Comparison of ENCODE assay signal across 23 cellular contexts in genomic region chr4:89413518-89413917, GRCh38.
DNase-seq lines count a peak whose midpoint lies in the region; ATAC-seq and TF ChIP-seq lines count a peak whose summit lies in the region.
"Had no signal": no experiment of that assay in that cellular context is flagged by ENCODE, and none has a peak within 500 bp of the region (broad histone marks: within the 10 kb centered on the region; RNA-seq: fewer than 3 reads in every experiment).

No MANE protein-coding gene starts in this region.

- no peaks in the 10 kb centered on the region for H4K20me1 ChIP-seq in neural progenitor cell (ENCODE audit: low read depth)

- H3K4me3 ChIP-seq in right atrium auricular region (no peak overlapping the region), left ventricle myocardium inferior (no peak overlapping the region), neural progenitor cell (no peak overlapping the region)
- H3K4me3 ChIP-seq: GM23248 had no signal

- no peaks in the 10 kb centered on the region for H3F3A ChIP-seq in neural progenitor cell (ENCODE audit: low read depth)

- H3K9ac ChIP-seq in neural progenitor cell, result no peak overlapping the region
- H3K9ac ChIP-seq: GM23248 had no signal

- intact Hi-C loops in Right ventricle myocardium superior (cut with DNase I) (no loop called here), left ventricle myocardium inferior (cut with micrococcal nuclease) (no loop called here)

- H3K4me1 ChIP-seq in right atrium auricular region, result peaks cover 0 to 17% of the 10 kb centered on the region in 2 donors
- peaks cover 23% of the 10 kb centered on the region for H3K4me1 ChIP-seq in left ventricle myocardium inferior
- H3K4me1 ChIP-seq in neural progenitor cell, result no peaks in the 10 kb centered on the region

- no peak overlapping the region for H3K27ac Mint-ChIP-seq in neural progenitor cell
- H3K27ac Mint-ChIP-seq: CD8-positive, alpha-beta T cell had no signal

- peaks cover 8% of the 10 kb centered on the region for H3K4me1 Mint-ChIP-seq in neural progenitor cell

- H3K27me3 ChIP-seq in right atrium auricular region, result no peaks in the 10 kb centered on the region
- no peaks in the 10 kb centered on the region for H3K27me3 ChIP-seq in left ventricle myocardium inferior (ENCODE audit: low read depth)
- H3K27me3 ChIP-seq in neural progenitor cell, result no peaks in the 10 kb centered on the region

- H3K36me3 ChIP-seq in right atrium auricular region, result no peaks in the 10 kb centered on the region
- H3K36me3 ChIP-seq in left ventricle myocardium inferior, result no peaks in the 10 kb centered on the region
- no peaks in the 10 kb centered on the region for H3K36me3 ChIP-seq in neural progenitor cell

- H3K36me3 Mint-ChIP-seq in neural progenitor cell, result no peaks in the 10 kb centered on the region
- H3K36me3 Mint-ChIP-seq: CD8-positive, alpha-beta T cell had no signal

- H3K4me2 ChIP-seq in neural progenitor cell, result no peak overlapping the region

- H3K4me3 Mint-ChIP-seq in neural progenitor cell, result no peak overlapping the region
- H3K4me3 Mint-ChIP-seq: CD8-positive, alpha-beta T cell had no signal

- peaks cover 2% of the 10 kb centered on the region for H3K27me3 Mint-ChIP-seq in neural progenitor cell (ENCODE audit: insufficient read depth, low read depth)

- H3K27ac ChIP-seq in right atrium auricular region (no peak overlapping the region), left ventricle myocardium inferior (replicated peaks) (peak overlapping the region; percentile 74), neural progenitor cell (no peak overlapping the region)
- H3K27ac ChIP-seq: GM23248, RWPE1 had no signal

- H3K79me2 ChIP-seq in neural progenitor cell (ENCODE audit: low read depth), result no peaks in the 10 kb centered on the region

- TF ChIP-seq CTCF in right atrium auricular region (IDR thresholded peaks at IDR 0.05) (no peak), left ventricle myocardium inferior (IDR thresholded peaks at IDR 0.05; ENCODE audit: borderline replicate concordance) (no peak), neural progenitor cell (IDR thresholded peaks at IDR 0.05) (no peak)

- H3K9me3 ChIP-seq in right atrium auricular region (no peaks in the 10 kb centered on the region), left ventricle myocardium inferior (replicated peaks) (no peaks in the 10 kb centered on the region), neural progenitor cell (ENCODE audit: low read depth) (no peaks in the 10 kb centered on the region)

- ATAC-seq in Right ventricle myocardium superior (ENCODE audit: poor library complexity), result peak; percentile 52
- no peak for ATAC-seq in activated CD4-positive, CD25-positive, alpha-beta regulatory T cell treated with anti-CD3 and anti-CD28 coated beads, Interleukin-2, amount 50 U/mL, for 24 hours
- ATAC-seq: CD8-positive, alpha-beta T cell; SK-N-SH treated with all-trans-retinoic acid at 6 μM for 48 hours had no signal

- H3K9me3 Mint-ChIP-seq in neural progenitor cell, result no peaks in the 10 kb centered on the region
- H3K9me3 Mint-ChIP-seq: CD8-positive, alpha-beta T cell had no signal

- no peak overlapping the region for H2AFZ ChIP-seq in neural progenitor cell (replicated peaks)
- H2AFZ ChIP-seq: GM23248 had no signal

- DNase-seq in Right ventricle myocardium superior (no peak), right atrium auricular region (ENCODE audit: low spot score) (no peak), NCI-H69 (lab: John Stamatoyannopoulos, UW) (peak; percentile 10), left ventricle myocardium inferior (no peak), neural progenitor cell (ENCODE audit: low spot score) (no peak)
- DNase-seq in stimulated activated CD4-positive, alpha-beta T cell treated with anti-CD3 and anti-CD28 coated beads, Interleukin-12 subunit alpha, Interleukin-12 subunit beta, amount 100 ng/mL, for 4 hours, result no peak
- DNase-seq: AML-193; C1 segment of cervical spinal cord; CD8-positive, alpha-beta T cell; GM23248; HCEC 1CT; IMR-90; Karpas-422; MV-4-11; NCI-H1694; NCI-H2081; NCI-H2227 treated with DMSO at 0.1 percent for 48 hours; NCI-H510A; NCI-H774; NK-92 treated with Interleukin-12 subunit alpha and Interleukin-12 subunit beta, amount 100 ng/mL, for 24 hours had no signal
